In the genomic region with DNA sequence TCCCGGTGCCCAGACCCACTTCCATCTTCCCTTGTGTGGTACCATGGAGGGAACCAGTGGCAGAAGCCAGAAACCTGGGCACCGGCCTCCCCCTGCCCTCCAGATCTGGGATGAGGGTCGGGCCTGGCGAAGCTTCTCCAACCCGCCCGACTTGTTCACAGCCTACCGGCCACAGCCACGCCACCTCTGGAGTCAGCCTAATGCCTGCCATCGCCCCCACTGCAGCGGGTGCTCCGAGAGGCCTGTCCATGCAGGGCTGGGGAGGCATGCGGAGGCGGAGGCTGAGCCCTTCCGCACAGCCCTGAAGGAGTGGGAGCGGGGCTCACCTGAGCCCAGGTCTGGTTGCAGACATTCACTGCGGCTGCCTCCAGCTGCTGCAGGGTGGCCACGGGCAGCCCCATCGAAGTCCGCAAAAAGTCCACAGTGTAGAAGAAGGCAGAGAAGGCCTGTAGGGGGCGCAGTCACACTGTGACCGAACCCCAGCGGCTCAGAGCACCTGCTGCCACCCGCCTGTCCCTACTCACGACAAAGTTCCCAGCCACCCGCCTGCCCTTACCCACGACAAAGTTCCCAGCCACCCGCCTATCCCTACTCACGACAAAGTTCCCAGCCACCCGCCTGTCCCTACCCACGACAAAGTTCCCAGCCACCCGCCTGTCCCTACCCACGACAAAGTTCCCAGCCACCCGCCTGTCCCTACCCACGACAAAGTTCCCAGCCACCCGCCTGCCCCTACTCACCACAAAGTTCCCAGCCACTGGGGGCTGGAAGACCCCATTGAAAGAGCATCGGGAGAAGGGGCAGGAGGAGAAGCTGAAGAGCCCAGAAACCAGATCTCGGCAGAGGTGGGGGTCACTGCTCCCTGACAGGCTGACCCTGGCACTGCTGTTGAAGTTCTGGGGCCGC, we compare ENCODE assay signal across 10 cellular contexts. TPM values are rescaled to one million over a fixed set of nuclear protein-coding genes. Genes with fewer than 3 reads are reported as not detected.
DNase-seq lines count a peak whose midpoint lies in the region; ATAC-seq, FAIRE-seq and TF ChIP-seq lines count a peak whose summit lies in the region.
"Had no signal": no experiment of that assay in that cellular context is flagged by ENCODE, and none has a peak within 500 bp of the region (broad histone marks: within the 10 kb centered on the region; RNA-seq: fewer than 3 reads in every experiment).

No MANE protein-coding gene starts in this region.

- no peak for FAIRE-seq in H54 (lab: Jason Lieb, UNC)

- peaks cover 20% of the 10 kb centered on the region for H3K4me1 ChIP-seq in hepatocyte (ENCODE audit: insufficient read depth)

- no peaks in the 10 kb centered on the region for H3K36me3 ChIP-seq in hepatocyte (replicated peaks; ENCODE audit: insufficient read depth, low read depth)

- H2AFZ ChIP-seq in hepatocyte = no peak overlapping the region

- no peaks in the 10 kb centered on the region for H3K9me2 ChIP-seq in hepatocyte (replicated peaks; ENCODE audit: insufficient read depth)

- H3K4me2 ChIP-seq in hepatocyte = no peak overlapping the region

- 55% methylated on average over 38 of the region's 38 CpGs for WGBS in hepatocyte (ENCODE audit: low lambda C conversion rate, missing lambda C conversion rate)

- H4K20me1 ChIP-seq in hepatocyte (ENCODE audit: insufficient read depth, poor library complexity, severe bottlenecking) = peaks cover 2% of the 10 kb centered on the region

- no peak for ATAC-seq in HG02610 (IDR thresholded peaks at IDR 0.05; ENCODE audit: unreplicated experiment)

- no peak for TF ChIP-seq POLR2A in H54 (IDR thresholded peaks at IDR 0.05; ENCODE audit: low read depth, low read length)

- H3K27ac ChIP-seq in hepatocyte = no peak overlapping the region
- H3K27ac ChIP-seq: epithelial cell of prostate had no signal

- DNase-seq in AML-193 (lab: John Stamatoyannopoulos, UW) = peak; percentile 54 to 69
- peak; percentile 94 for DNase-seq in H54 (ENCODE audit: insufficient read length, low spot score)
- DNase-seq in NOMO-1 (lab: John Stamatoyannopoulos, UW; ENCODE audit: unreplicated experiment in 2 of 2) = peak; percentile 69 to 71
- DNase-seq in activated naive CD4-positive, alpha-beta T cell (lab: John Stamatoyannopoulos, UW) = peak in 3 of 4 experiments; percentile 22 to 39 (median 26)
- peak; percentile 80 for DNase-seq in hepatocyte (ENCODE audit: low spot score)
- peak; percentile 62 to 80 for DNase-seq in stimulated activated CD4-positive, alpha-beta T cell treated with anti-CD3 and anti-CD28 coated beads, Interleukin-2, amount 100 ng/mL, for 24 hours
- no peak for DNase-seq in NCI-H526 treated with DMSO at 0.1 percent for 48 hours (lab: John Stamatoyannopoulos, UW)

- H3K9me3 ChIP-seq in hepatocyte (ENCODE audit: low read depth) = no peaks in the 10 kb centered on the region

- TF ChIP-seq CTCF in hepatocyte (IDR thresholded peaks at IDR 0.05; ENCODE audit: poor library complexity) = peak; percentile 50

- H3K27me3 ChIP-seq in hepatocyte = peaks cover 43% of the 10 kb centered on the region

- H3K79me2 ChIP-seq in hepatocyte = no peaks in the 10 kb centered on the region

- no peak overlapping the region for H3K4me3 ChIP-seq in hepatocyte

RNA-seq across cellular contexts. Expression of gene NPDC1, which starts 3.8 kb away (rescaled TPM):
- 12.3 and 12.7 TPM in 2 replicates for total RNA-seq in hepatocyte
- 69.8 and 72.7 TPM in 2 replicates for polyA plus RNA-seq in hepatocyte

RNA-seq across cellular contexts. Expression of gene ENTPD2, which starts 4.1 kb away (rescaled TPM):
- 1.8 and 2.3 TPM in 2 replicates for total RNA-seq in hepatocyte
- 1.1 and 3.2 TPM in 2 replicates for polyA plus RNA-seq in hepatocyte
- total RNA-seq: subcutaneous adipose tissue had no signal

RNA-seq across cellular contexts. Expression of gene FUT7, which starts 17.9 kb away (rescaled TPM):
- not detected in 2 replicates for total RNA-seq in hepatocyte
- polyA plus RNA-seq in hepatocyte = 0.06 TPM in 1 of 2 replicates, not detected in the other

RNA-seq across cellular contexts. Expression of gene SAPCD2, which starts 20.6 kb away (rescaled TPM):
- total RNA-seq in hepatocyte = 4.6 and 7.5 TPM in 2 replicates
- 4.8 and 5.6 TPM in 2 replicates for polyA plus RNA-seq in hepatocyte

RNA-seq across cellular contexts. Expression of gene ABCA2, which starts 21.8 kb away (rescaled TPM):
- total RNA-seq in hepatocyte = 12.7 and 14.6 TPM in 2 replicates
- 15.6 and 21.8 TPM in 2 replicates for polyA plus RNA-seq in hepatocyte
